In the genomic region with DNA sequence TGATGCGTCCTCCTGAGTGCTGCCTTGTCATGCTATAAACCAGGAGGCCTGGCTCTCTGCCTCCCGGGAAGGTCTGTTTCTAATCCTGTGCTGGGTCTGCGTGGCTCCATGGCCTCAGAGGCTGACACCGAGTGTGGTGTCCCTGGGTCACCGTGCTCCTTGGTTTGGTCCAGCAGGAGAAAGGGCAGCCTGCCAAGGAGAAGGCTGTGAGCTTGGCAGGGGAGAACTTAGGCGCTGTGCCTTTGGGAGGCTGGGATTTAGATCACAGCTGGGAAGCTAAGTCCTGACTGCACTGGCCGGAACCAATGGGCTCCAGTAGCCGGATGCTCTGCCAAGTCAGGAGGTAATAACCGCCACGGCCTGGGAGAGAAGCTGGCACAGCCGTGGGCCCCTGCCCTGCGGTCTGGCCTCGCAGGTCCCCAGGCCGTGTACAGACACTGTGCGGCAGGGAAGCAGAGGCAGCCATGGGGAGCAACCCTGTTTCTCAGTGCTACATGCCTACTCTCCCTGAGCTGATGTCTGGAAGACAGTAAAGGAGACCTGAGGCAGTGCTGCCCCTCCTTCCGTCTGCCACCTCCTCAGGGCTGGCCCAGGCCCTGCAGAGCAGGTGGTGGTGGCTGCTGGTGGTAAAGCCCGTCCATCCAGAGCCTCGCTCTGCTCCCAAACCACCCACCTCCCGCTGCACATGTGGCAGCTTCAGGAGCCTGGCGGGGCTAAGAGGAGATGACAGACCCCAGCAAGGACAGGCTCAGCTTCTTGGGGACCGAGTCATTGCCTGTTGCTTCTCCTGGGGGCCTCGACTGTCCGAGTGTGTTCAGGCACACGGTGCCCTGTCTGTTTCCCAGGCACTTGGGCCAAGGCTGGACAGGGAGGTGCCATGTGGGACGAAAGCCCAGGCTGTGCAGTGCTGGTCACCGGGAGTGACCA, we compare ENCODE assay signal across 9 cellular contexts. TPM values are rescaled to one million over a fixed set of nuclear protein-coding genes. Genes with fewer than 3 reads are reported as not detected.
DNase-seq lines count a peak whose midpoint lies in the region; ATAC-seq, FAIRE-seq and TF ChIP-seq lines count a peak whose summit lies in the region.
"Had no signal": no experiment of that assay in that cellular context is flagged by ENCODE, and none has a peak within 500 bp of the region (broad histone marks: within the 10 kb centered on the region; RNA-seq: fewer than 3 reads in every experiment).

No MANE protein-coding gene starts in this region.

- H4K91ac ChIP-seq in H1 (replicated peaks; ENCODE audit: insufficient read length, low read length) = peak overlapping the region; percentile 57

- no peak overlapping the region for H3K23ac ChIP-seq in H1 (ENCODE audit: insufficient read length)

- H3K36me3 Mint-ChIP-seq in type B pancreatic cell = no peaks in the 10 kb centered on the region
- H3K36me3 Mint-ChIP-seq: memory B cell had no signal

- H3K9me3 ChIP-seq in H1 (ENCODE audit: insufficient read depth in 2 of 2, low read depth in 1 of 2, low read length in 1 of 2) = no peaks in the 10 kb centered on the region
- H3K9me3 ChIP-seq in lower lobe of right lung = no peaks in the 10 kb centered on the region

- POLR2A ChIA-PET in H1 (lab: Charles Lee; ENCODE audit: partially characterized antibody) = no interaction called here

- H3K9me3 Mint-ChIP-seq in type B pancreatic cell = no peaks in the 10 kb centered on the region
- H3K9me3 Mint-ChIP-seq: memory B cell had no signal

- H4K8ac ChIP-seq in H1 (ENCODE audit: extremely low read depth, insufficient read depth, low read length) = no peak overlapping the region

- H3K4me3 ChIP-seq in H1 (ENCODE audit: extremely low read depth in 1 of 4, insufficient read depth in 2 of 4, low read depth in 3 of 4, low read length in 4 of 4) = no peak overlapping the region
- H3K4me3 ChIP-seq in lower lobe of right lung = no peak overlapping the region

- peaks cover 8% of the 10 kb centered on the region for H3K4me1 Mint-ChIP-seq in type B pancreatic cell (ENCODE audit: unreplicated experiment)
- H3K4me1 Mint-ChIP-seq: memory B cell had no signal

- intact Hi-C loops in lower lobe of right lung (cut with DNase I) = no loop called here

- H3K4ac ChIP-seq in H1 (replicated peaks; ENCODE audit: insufficient read length, low read depth, low read length) = peak overlapping the region; percentile 44

- H3K4me3 Mint-ChIP-seq in type B pancreatic cell = no peak overlapping the region
- H3K4me3 Mint-ChIP-seq: memory B cell had no signal

- peak overlapping the region; percentile 10; the same call in 1 of the 2 replicates for H2BK20ac ChIP-seq in H1 (ENCODE audit: low read length)

- no peaks in the 10 kb centered on the region for H3K79me1 ChIP-seq in H1 (ENCODE audit: low read depth, low read length)

- TF ChIP-seq POLR2A in H1 (IDR thresholded peaks at IDR 0.05; ENCODE audit: control extremely low read depth in 1 of 2, low read depth in 2 of 2, low read length in 2 of 2) = no peak

- no peak for FAIRE-seq in H1 (lab: Jason Lieb, UNC)

- H3K36me3 ChIP-seq in H1 (ENCODE audit: control insufficient read depth in 2 of 4, insufficient read depth in 4 of 4, low read length in 3 of 4) (no peaks in the 10 kb centered on the region), lower lobe of right lung (no peaks in the 10 kb centered on the region)

- no peak overlapping the region for H2BK120ac ChIP-seq in H1 (replicated peaks; ENCODE audit: low read depth, low read length)

- H2BK15ac ChIP-seq in H1 (ENCODE audit: low read length) = no peak overlapping the region

- TF ChIP-seq EP300 in H1 (IDR thresholded peaks at IDR 0.05; ENCODE audit: borderline replicate concordance in 1 of 2, low read depth in 2 of 2, low read length in 2 of 2) = no peak

- no peaks in the 10 kb centered on the region for H4K20me1 ChIP-seq in H1 (replicated peaks in 1 of 2; ENCODE audit: control insufficient read depth in 1 of 2, insufficient read depth in 2 of 2, low read length in 2 of 2)

- H3K18ac ChIP-seq in H1 (ENCODE audit: extremely low read depth, low read length) = no peak overlapping the region; the same call in 1 of the 2 replicates

- H2BK5ac ChIP-seq in H1 (ENCODE audit: low read depth, low read length) = no peak overlapping the region; the same call in 1 of the 2 replicates

- H3K9ac ChIP-seq in H1 (replicated peaks in 1 of 4; ENCODE audit: extremely low read depth in 1 of 4, low read depth in 3 of 4, low read length in 3 of 4) = no peak overlapping the region

- no peak overlapping the region for H2AFZ ChIP-seq in H1 (ENCODE audit: low read length)

- CTCF ChIA-PET in H1 (lab: Charles Lee; ENCODE audit: partially characterized antibody) = interaction anchor here (0.7 to 2.7 kb wide), 6 partner anchors 8 to 204 kb away, joined by 3 to 8 read pairs (median 4); no protein-coding TSS in a partner anchor

- ATAC-seq in lower lobe of right lung (peak; percentile 42 to 57), HG02840 (IDR thresholded peaks at IDR 0.05; ENCODE audit: low FRiP score, unreplicated experiment) (no peak), GM21786 (IDR thresholded peaks at IDR 0.05; ENCODE audit: unreplicated experiment) (no peak)

- WGBS in H1 (ENCODE audit: extremely low coverage in 1 of 2, insufficient coverage in 1 of 2, insufficient read length in 1 of 2, insufficient replicate concordance in 2 of 2, low coverage in 1 of 2, low lambda C conversion rate in 2 of 2, missing lambda C conversion rate in 1 of 2), 2 experiments = 92% methylated on average over 26 of the region's 26 CpGs; no CpG with 5 or more reads in 1 of the 2 experiments

- no peak overlapping the region for H4K5ac ChIP-seq in H1 (ENCODE audit: insufficient read length, low read depth, low read length)

- H3K27ac ChIP-seq in H1 (ENCODE audit: low read depth, low read length) = no peak overlapping the region
- no peak overlapping the region for H3K27ac ChIP-seq in lower lobe of right lung

- no peak overlapping the region for H2BK12ac ChIP-seq in H1 (ENCODE audit: low read depth, low read length)

- H3K14ac ChIP-seq in H1 (ENCODE audit: insufficient read length) = no peak overlapping the region

- no peak for TF ChIP-seq RAD21 in H1 (IDR thresholded peaks at IDR 0.05 in 1 of 2, conservative IDR thresholded peaks at IDR 0.05 in 1 of 2; ENCODE audit: low read depth in 2 of 2, low read length in 2 of 2)

- peak; percentile 29 for DNase-seq in NCI-H1092 (lab: John Stamatoyannopoulos, UW)
- DNase-seq in H1 (ENCODE audit: low read depth in 1 of 2, low spot score in 2 of 2) = no peak
- no peak for DNase-seq in lower lobe of right lung
- peak; percentile 63 for DNase-seq in type B pancreatic cell (ENCODE audit: extremely low spot score, unreplicated experiment)
- no peak for DNase-seq in activated T-cell treated with anti-CD3 and anti-CD28 coated beads, Interleukin-2, amount 50 U/mL, for 48 hours
- DNase-seq: activated naive CD4-positive, alpha-beta T cell treated with Interleukin-2 at 50 U/mL for 16 hours had no signal

- H3K27me3 Mint-ChIP-seq in type B pancreatic cell = no peaks in the 10 kb centered on the region

- H3K27me3 ChIP-seq in H1 (replicated peaks in 1 of 4; ENCODE audit: control insufficient read depth in 3 of 4, extremely low read depth in 1 of 4, insufficient read depth in 3 of 4, low read length in 3 of 4) (no peaks in the 10 kb centered on the region), lower lobe of right lung (ENCODE audit: low read depth) (peaks cover 6% of the 10 kb centered on the region)

- H3K4me2 ChIP-seq in H1 (ENCODE audit: insufficient read depth in 1 of 2, low read depth in 2 of 2, low read length in 2 of 2) = no peak overlapping the region

- TF ChIP-seq CTCF in H1 (IDR thresholded peaks at IDR 0.05; ENCODE audit: control extremely low read depth in 1 of 3, insufficient read depth in 1 of 3, low read depth in 1 of 3, low read length in 3 of 3) (no peak), lower lobe of right lung (IDR thresholded peaks at IDR 0.05) (no peak), type B pancreatic cell (conservative IDR thresholded peaks at IDR 0.05) (no peak)

- no peaks in the 10 kb centered on the region for H3K23me2 ChIP-seq in H1 (ENCODE audit: low read depth, low read length)

- H3K4me1 ChIP-seq in H1 (replicated peaks in 1 of 4; ENCODE audit: control insufficient read depth in 3 of 4, insufficient read depth in 4 of 4, low read length in 3 of 4) (no peaks in the 10 kb centered on the region), lower lobe of right lung (peaks cover 23% of the 10 kb centered on the region)

- no peak overlapping the region for H3K56ac ChIP-seq in H1 (replicated peaks; ENCODE audit: insufficient read length, low read depth, low read length)

- H2AK5ac ChIP-seq in H1 (ENCODE audit: low read depth, low read length) = no peak overlapping the region

- H3K27ac Mint-ChIP-seq in type B pancreatic cell = no peak overlapping the region
- H3K27ac Mint-ChIP-seq: memory B cell had no signal

- no peaks in the 10 kb centered on the region for H3K79me2 ChIP-seq in H1 (ENCODE audit: control insufficient read depth in 1 of 2, insufficient read depth in 2 of 2, low read length in 2 of 2)

TF ChIP-seq in H1, 55 proteins besides CTCF, POLR2A, EP300 and RAD21 (continues in another document):
- TF ChIP-seq NRF1 (IDR thresholded peaks at IDR 0.05; ENCODE audit: low read depth, low read length) (no peak), KDM4A (IDR thresholded peaks at IDR 0.05; ENCODE audit: low read depth, low read length, severe bottlenecking) (no peak), CEBPB (IDR thresholded peaks at IDR 0.05; ENCODE audit: low read depth, low read length) (no peak), MAFK (IDR thresholded peaks at IDR 0.05; ENCODE audit: low read depth, low read length) (no peak), EZH2 (IDR thresholded peaks at IDR 0.05; ENCODE audit: low read depth, low read length, severe bottlenecking) (no peak), SP4 (IDR thresholded peaks at IDR 0.05; ENCODE audit: low read length) (no peak), JUN (IDR thresholded peaks at IDR 0.05; ENCODE audit: low read depth, low read length) (no peak), POLR2AphosphoS5 (IDR thresholded peaks at IDR 0.05; ENCODE audit: low read depth, low read length) (no peak), SP2 (IDR thresholded peaks at IDR 0.05; ENCODE audit: low read length) (no peak), KDM5A (IDR thresholded peaks at IDR 0.05; ENCODE audit: low read length) (no peak), CHD1 (IDR thresholded peaks at IDR 0.05; ENCODE audit: low read depth, low read length) (no peak)

RNA-seq across cellular contexts. Expression of a gene that starts 44.9 kb away (rescaled TPM):
- 0.21 and 0.28 TPM in 2 replicates for total RNA-seq in H1 (2021; fragmentation: NEBNext Ultra II Directional; extraction: Animal tissue kit (Norgen Biotek cat#: 25700))
- polyA plus RNA-seq in H1 (2011; rRNA removed) = 0.23 and 0.60 TPM in 2 replicates
- 0.21 TPM for polyA plus RNA-seq in H1 (2011; cell fraction: cytosol; rRNA removed)
- polyA plus RNA-seq in H1 (2011; cell fraction: nucleus; rRNA removed) = 1.2 TPM
- 0.09 to 0.21 TPM (median 0.11 TPM) in 3 of 4 replicates, not detected in the other for polyA plus RNA-seq in H1 (2012, experiment 1 of 2)
- polyA plus RNA-seq in H1 (2012, experiment 2 of 2) = 0.04 TPM
- 0.06 TPM for polyA plus RNA-seq in H1 (2013, experiment 1 of 2)
- polyA plus RNA-seq in H1 (2013, experiment 2 of 2) = 0.04 TPM
- polyA minus RNA-seq in H1 (2011; rRNA and poly(A)+ RNA removed) = 0.46 and 0.69 TPM in 2 replicates
- polyA minus RNA-seq in H1 (2011; cell fraction: cytosol; rRNA and poly(A)+ RNA removed) = 0.29 TPM
- polyA minus RNA-seq in H1 (2011; cell fraction: nucleus; rRNA and poly(A)+ RNA removed) = 0.80 TPM
- total RNA-seq in lower lobe of right lung = 14.0 TPM
- 0.29 TPM in 1 of 2 replicates, not detected in the other for total RNA-seq in type B pancreatic cell (ENCODE audit: low replicate concordance)

Comparison
In these comparisons a context has a peak if more than half of its experiments do, and no peak if none do; other contexts are left out.
1. DNase-seq: peak in NCI-H1092 (single experiment) and type B pancreatic cell (single experiment); none in H1 (0 of 2), lower lobe of right lung (single experiment) and activated T-cell treated with anti-CD3 and anti-CD28 coated beads, Interleukin-2, amount 50 U/mL, for 48 hours (0 of 2).
2. ATAC-seq: peak in lower lobe of right lung (2 of 2); none in HG02840 (single experiment) and GM21786 (single experiment).
3. RNA of a gene that starts 44.9 kb away (total RNA-seq): 14.0 TPM in lower lobe of right lung (single experiment); 0.29 TPM in type B pancreatic cell and 0.21 to 0.28 TPM in H1; every median in the first group is over 10 times any median in the second.